Comparison of ENCODE assay signal across 1 cellular context in the genomic region with DNA sequence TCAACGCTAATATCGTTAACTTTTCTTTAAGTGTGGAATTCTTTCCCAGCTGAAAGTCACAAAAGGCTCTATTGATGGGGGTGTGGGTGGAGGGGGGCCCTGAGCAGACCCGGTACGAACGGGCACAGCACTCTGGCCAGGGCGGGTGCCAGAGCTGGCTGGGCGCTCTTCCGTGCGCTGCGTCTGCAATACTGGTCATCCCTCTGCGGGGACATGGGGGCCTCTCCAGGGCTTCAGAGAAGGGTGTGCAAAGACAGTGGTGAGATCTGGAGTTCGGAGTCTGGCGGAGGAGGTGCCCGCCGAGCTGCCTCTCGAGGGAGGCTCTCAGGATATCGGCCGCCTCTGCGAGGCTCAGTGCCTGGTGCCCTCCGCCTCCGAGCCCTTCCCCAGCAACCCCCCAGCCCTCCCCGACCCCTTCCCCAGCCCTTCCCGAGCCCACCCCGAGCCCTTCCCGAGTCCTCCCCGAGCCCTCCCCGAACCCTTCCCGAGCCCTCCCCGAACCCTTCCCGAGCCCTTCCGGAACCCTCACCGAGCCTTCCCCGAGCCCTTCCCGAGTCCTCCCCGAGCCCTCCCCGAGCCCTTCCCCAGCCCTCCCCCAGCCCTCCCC.
TF ChIP-seq lines count a peak whose summit lies in the region.

No MANE protein-coding gene starts in this region.

TF ChIP-seq in H1, 55 proteins besides CTCF, POLR2A, EP300 and RAD21:
- no peak for TF ChIP-seq SUZ12 (IDR thresholded peaks at IDR 0.05; ENCODE audit: low read length)
- TF ChIP-seq SAP30 (IDR thresholded peaks at IDR 0.05; ENCODE audit: insufficient read depth, insufficient replicate concordance, low read length) = no peak
- no peak for TF ChIP-seq CTBP2 (IDR thresholded peaks at IDR 0.05; ENCODE audit: borderline replicate concordance, insufficient read depth, insufficient read length, low read length)
- no peak for TF ChIP-seq YY1 (IDR thresholded peaks at IDR 0.05; ENCODE audit: low read depth, low read length)
- TF ChIP-seq, protein P1, sequence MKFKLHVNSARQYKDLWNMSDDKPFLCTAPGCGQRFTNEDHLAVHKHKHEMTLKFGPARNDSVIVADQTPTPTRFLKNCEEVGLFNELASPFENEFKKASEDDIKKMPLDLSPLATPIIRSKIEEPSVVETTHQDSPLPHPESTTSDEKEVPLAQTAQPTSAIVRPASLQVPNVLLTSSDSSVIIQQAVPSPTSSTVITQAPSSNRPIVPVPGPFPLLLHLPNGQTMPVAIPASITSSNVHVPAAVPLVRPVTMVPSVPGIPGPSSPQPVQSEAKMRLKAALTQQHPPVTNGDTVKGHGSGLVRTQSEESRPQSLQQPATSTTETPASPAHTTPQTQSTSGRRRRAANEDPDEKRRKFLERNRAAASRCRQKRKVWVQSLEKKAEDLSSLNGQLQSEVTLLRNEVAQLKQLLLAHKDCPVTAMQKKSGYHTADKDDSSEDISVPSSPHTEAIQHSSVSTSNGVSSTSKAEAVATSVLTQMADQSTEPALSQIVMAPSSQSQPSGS (IDR thresholded peaks at IDR 0.05; ENCODE audit: low read length) = no peak
- no peak for TF ChIP-seq MAX (IDR thresholded peaks at IDR 0.05)
- no peak for TF ChIP-seq SIN3A (conservative IDR thresholded peaks at IDR 0.05 in 1 of 2, IDR thresholded peaks at IDR 0.05 in 1 of 2; ENCODE audit: low read depth in 1 of 2, low read length in 2 of 2)
- no peak for TF ChIP-seq TCF12 (IDR thresholded peaks at IDR 0.05; ENCODE audit: low read depth, low read length)
- TF ChIP-seq, protein P2, sequence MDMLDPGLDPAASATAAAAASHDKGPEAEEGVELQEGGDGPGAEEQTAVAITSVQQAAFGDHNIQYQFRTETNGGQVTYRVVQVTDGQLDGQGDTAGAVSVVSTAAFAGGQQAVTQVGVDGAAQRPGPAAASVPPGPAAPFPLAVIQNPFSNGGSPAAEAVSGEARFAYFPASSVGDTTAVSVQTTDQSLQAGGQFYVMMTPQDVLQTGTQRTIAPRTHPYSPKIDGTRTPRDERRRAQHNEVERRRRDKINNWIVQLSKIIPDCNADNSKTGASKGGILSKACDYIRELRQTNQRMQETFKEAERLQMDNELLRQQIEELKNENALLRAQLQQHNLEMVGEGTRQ (IDR thresholded peaks at IDR 0.05; ENCODE audit: low read length) = no peak
- no peak for TF ChIP-seq RXRA (IDR thresholded peaks at IDR 0.05; ENCODE audit: insufficient read depth, low read depth, low read length)
- no peak for TF ChIP-seq EZH2 (IDR thresholded peaks at IDR 0.05; ENCODE audit: low read depth, low read length, severe bottlenecking)
- TF ChIP-seq MAFK (IDR thresholded peaks at IDR 0.05; ENCODE audit: low read depth, low read length) = no peak
- no peak for TF ChIP-seq HDAC2 (IDR thresholded peaks at IDR 0.05; ENCODE audit: borderline replicate concordance in 1 of 2, low read depth in 2 of 2, low read length in 2 of 2)
